Comparison of ENCODE assay signal across 8 cellular contexts in the genomic region with DNA sequence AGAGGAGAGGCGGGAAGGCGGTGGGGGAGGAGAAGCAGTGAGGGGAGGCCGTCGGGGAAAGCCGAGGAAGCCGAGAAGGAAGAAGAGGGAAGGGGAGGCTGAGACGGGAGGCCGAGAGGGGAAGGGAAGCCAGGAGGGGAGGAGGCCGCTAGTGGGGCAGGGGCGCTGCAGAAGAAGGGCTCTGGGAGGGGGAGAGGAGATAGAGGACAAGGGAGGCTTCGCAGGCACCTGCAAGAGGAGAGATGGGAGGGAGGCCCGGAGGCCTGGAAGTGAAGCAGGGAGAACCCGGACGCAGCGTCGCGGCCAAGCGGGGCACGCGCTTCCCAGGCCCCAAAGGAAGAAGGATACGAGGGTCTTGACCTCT. TPM values are rescaled to one million over a fixed set of nuclear protein-coding genes. Genes with fewer than 3 reads are reported as not detected.
DNase-seq lines count a peak whose midpoint lies in the region; ATAC-seq and TF ChIP-seq lines count a peak whose summit lies in the region.

No MANE protein-coding gene starts in this region.

- peak overlapping the region; percentile 92 for H2AFZ ChIP-seq in neural progenitor cell (replicated peaks)

- H3K27me3 ChIP-seq in SJCRH30, result no peaks in the 10 kb centered on the region
- peaks cover 39% of the 10 kb centered on the region for H3K27me3 ChIP-seq in neural progenitor cell

- peak overlapping the region; percentile 82 for H3K4me2 ChIP-seq in neural progenitor cell

- no peak for TF ChIP-seq CTCF in epithelial cell of proximal tubule (conservative IDR thresholded peaks at IDR 0.05; ENCODE audit: low read depth, low read length)
- no peak for TF ChIP-seq CTCF in neural progenitor cell (IDR thresholded peaks at IDR 0.05)

- DNase-seq in COLO668 (lab: John Stamatoyannopoulos, UW; ENCODE audit: unreplicated experiment) (peak; percentile 43), SJCRH30 (no peak), epithelial cell of proximal tubule (ENCODE audit: low read depth) (no peak), neural progenitor cell (ENCODE audit: low spot score) (no peak), HCEC 1CT (no peak), cerebellar nuclear complex (lab: John Stamatoyannopoulos, UW) (no peak)

- H3K4me3 ChIP-seq in SJCRH30, result peak overlapping the region; percentile 93
- peak overlapping the region; percentile 74 for H3K4me3 ChIP-seq in epithelial cell of proximal tubule (ENCODE audit: low read depth, low read length)
- H3K4me3 ChIP-seq in neural progenitor cell, result peak overlapping the region; percentile 72

- peaks cover 54% of the 10 kb centered on the region for H3F3A ChIP-seq in neural progenitor cell (ENCODE audit: low read depth)

- peaks cover 9% of the 10 kb centered on the region for H3K4me1 ChIP-seq in SJCRH30
- H3K4me1 ChIP-seq in neural progenitor cell, result peaks cover 17% of the 10 kb centered on the region

- peaks cover 2% of the 10 kb centered on the region for H3K27me3 Mint-ChIP-seq in neural progenitor cell (ENCODE audit: insufficient read depth, low read depth)

- H4K20me1 ChIP-seq in neural progenitor cell (ENCODE audit: low read depth), result no peaks in the 10 kb centered on the region

- H3K9me3 Mint-ChIP-seq in neural progenitor cell, result no peaks in the 10 kb centered on the region

- no peaks in the 10 kb centered on the region for H3K79me2 ChIP-seq in neural progenitor cell (ENCODE audit: low read depth)

- H3K4me3 Mint-ChIP-seq in neural progenitor cell, result peak overlapping the region; percentile 91

- H3K27ac ChIP-seq in SJCRH30 (peak overlapping the region; percentile 40; the same call in 1 of the 2 replicates), neural progenitor cell (no peak overlapping the region)

- H3K36me3 Mint-ChIP-seq in neural progenitor cell, result peaks cover 2% of the 10 kb centered on the region

- ATAC-seq in GM21825 (IDR thresholded peaks at IDR 0.05; ENCODE audit: unreplicated experiment), result peak; percentile 7
- no peak for ATAC-seq in GM18517 (IDR thresholded peaks at IDR 0.05; ENCODE audit: unreplicated experiment)

- H3K36me3 ChIP-seq in SJCRH30 (no peaks in the 10 kb centered on the region), neural progenitor cell (no peaks in the 10 kb centered on the region)

- H3K9ac ChIP-seq in neural progenitor cell, result peak overlapping the region; percentile 25

- H3K4me1 Mint-ChIP-seq in neural progenitor cell, result peaks cover 28% of the 10 kb centered on the region

- H3K9me3 ChIP-seq in SJCRH30 (replicated peaks) (no peaks in the 10 kb centered on the region), neural progenitor cell (ENCODE audit: low read depth) (no peaks in the 10 kb centered on the region)

- no peak overlapping the region for H3K27ac Mint-ChIP-seq in neural progenitor cell

RNA-seq across cellular contexts. Expression of a gene that starts 2.3 kb away (rescaled TPM):
- total RNA-seq in SJCRH30 (2014; rRNA removed; shearing (Covaris generic)), result 11.3 and 12.7 TPM in 2 replicates
- total RNA-seq in epithelial cell of proximal tubule, result 13.8 and 14.5 TPM in 2 replicates
- 34.3 and 43.9 TPM in 2 replicates for total RNA-seq in neural progenitor cell (ENCODE audit: low replicate concordance)

RNA-seq across cellular contexts. Expression of a gene that starts 41.6 kb away (rescaled TPM):
- total RNA-seq in SJCRH30 (2014; rRNA removed; shearing (Covaris generic)), result 325 and 342 TPM in 2 replicates
- total RNA-seq in epithelial cell of proximal tubule (369 and 409 TPM in 2 replicates), neural progenitor cell (ENCODE audit: low replicate concordance) (480 and 549 TPM in 2 replicates)
